8 cellular contexts compared by ENCODE assay signal in genomic region chr7:11830582-11831382, GRCh38. TPM values are rescaled to one million over a fixed set of nuclear protein-coding genes. Genes with fewer than 3 reads are reported as not detected.
DNase-seq lines count a peak whose midpoint lies in the region; ATAC-seq and TF ChIP-seq lines count a peak whose summit lies in the region.

No MANE protein-coding gene starts in this region.

- no peak for DNase-seq in GM12865 (ENCODE audit: low read depth)
- DNase-seq in left ventricle myocardium inferior: no peak
- DNase-seq in retina: peak; percentile 67
- no peak for DNase-seq in NCI-H2107 (lab: John Stamatoyannopoulos, UW)
- no peak for DNase-seq in SKM-1 (lab: John Stamatoyannopoulos, UW; ENCODE audit: unreplicated experiment)
- no peak for DNase-seq in GM19238 (ENCODE audit: insufficient read length, low spot score)

- ATAC-seq in SK-N-SH treated with all-trans-retinoic acid at 6 μM for 48 hours: peak; percentile 10; the same call in 2 of the 3 replicates
- ATAC-seq in GM18517 (IDR thresholded peaks at IDR 0.05; ENCODE audit: unreplicated experiment): no peak

- H3K27ac ChIP-seq in left ventricle myocardium inferior (replicated peaks): peak overlapping the region; percentile 76

- TF ChIP-seq CTCF in GM12865 (IDR thresholded peaks at IDR 0.05; ENCODE audit: insufficient read depth, low read depth, low read length, missing control alignments) (no peak), left ventricle myocardium inferior (IDR thresholded peaks at IDR 0.05; ENCODE audit: borderline replicate concordance) (no peak)

- H3K27me3 ChIP-seq in left ventricle myocardium inferior (ENCODE audit: low read depth): peaks cover 7% of the 10 kb centered on the region

- peaks cover 27% of the 10 kb centered on the region for H3K4me1 ChIP-seq in left ventricle myocardium inferior

- intact Hi-C loops in left ventricle myocardium inferior (cut with micrococcal nuclease): loop anchor here (10.0 kb wide), 2 partner anchors 366 to 494 kb away; no protein-coding TSS in a partner anchor

- no peaks in the 10 kb centered on the region for H3K9me3 ChIP-seq in left ventricle myocardium inferior (replicated peaks)

- peak overlapping the region; percentile 3; the same call in 1 of the 2 replicates for H3K4me3 ChIP-seq in GM12865 (ENCODE audit: low read depth, low read length)
- H3K4me3 ChIP-seq in left ventricle myocardium inferior: peak overlapping the region; percentile 72

- no peaks in the 10 kb centered on the region for H3K36me3 ChIP-seq in left ventricle myocardium inferior

TF ChIP-seq in SK-N-SH treated with all-trans-retinoic acid at 6 μM for 48 hours, 23 proteins besides CTCF, POLR2A, EP300 and RAD21:
- TF ChIP-seq, protein P1, sequence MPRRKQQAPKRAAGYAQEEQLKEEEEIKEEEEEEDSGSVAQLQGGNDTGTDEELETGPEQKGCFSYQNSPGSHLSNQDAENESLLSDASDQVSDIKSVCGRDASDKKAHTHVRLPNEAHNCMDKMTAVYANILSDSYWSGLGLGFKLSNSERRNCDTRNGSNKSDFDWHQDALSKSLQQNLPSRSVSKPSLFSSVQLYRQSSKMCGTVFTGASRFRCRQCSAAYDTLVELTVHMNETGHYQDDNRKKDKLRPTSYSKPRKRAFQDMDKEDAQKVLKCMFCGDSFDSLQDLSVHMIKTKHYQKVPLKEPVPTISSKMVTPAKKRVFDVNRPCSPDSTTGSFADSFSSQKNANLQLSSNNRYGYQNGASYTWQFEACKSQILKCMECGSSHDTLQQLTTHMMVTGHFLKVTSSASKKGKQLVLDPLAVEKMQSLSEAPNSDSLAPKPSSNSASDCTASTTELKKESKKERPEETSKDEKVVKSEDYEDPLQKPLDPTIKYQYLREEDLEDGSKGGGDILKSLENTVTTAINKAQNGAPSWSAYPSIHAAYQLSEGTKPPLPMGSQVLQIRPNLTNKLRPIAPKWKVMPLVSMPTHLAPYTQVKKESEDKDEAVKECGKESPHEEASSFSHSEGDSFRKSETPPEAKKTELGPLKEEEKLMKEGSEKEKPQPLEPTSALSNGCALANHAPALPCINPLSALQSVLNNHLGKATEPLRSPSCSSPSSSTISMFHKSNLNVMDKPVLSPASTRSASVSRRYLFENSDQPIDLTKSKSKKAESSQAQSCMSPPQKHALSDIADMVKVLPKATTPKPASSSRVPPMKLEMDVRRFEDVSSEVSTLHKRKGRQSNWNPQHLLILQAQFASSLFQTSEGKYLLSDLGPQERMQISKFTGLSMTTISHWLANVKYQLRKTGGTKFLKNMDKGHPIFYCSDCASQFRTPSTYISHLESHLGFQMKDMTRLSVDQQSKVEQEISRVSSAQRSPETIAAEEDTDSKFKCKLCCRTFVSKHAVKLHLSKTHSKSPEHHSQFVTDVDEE (CRISPR knock-in tag; IDR thresholded peaks at IDR 0.05): 0 out of 2 replicates have a peak, but pooled peaks have one; percentile 10
- TF ChIP-seq ISL1 (CRISPR knock-in tag; IDR thresholded peaks at IDR 0.05): no peak
- TF ChIP-seq CSRNP3 (CRISPR knock-in tag; IDR thresholded peaks at IDR 0.05): 0 out of 2 replicates have a peak, but pooled peaks have one; percentile 6

RNA-seq across cellular contexts. Expression of gene THSD7A, which starts 1.2 kb away (rescaled TPM):
- 1.6 TPM for total RNA-seq in left ventricle myocardium inferior
